In genomic region chr20:58891076-58891685, GRCh38 we compare ENCODE assay signal across 1 cellular context.
TF ChIP-seq lines count a peak whose summit lies in the region.

No MANE protein-coding gene starts in this region.

TF ChIP-seq in HepG2, 621 proteins besides CTCF, POLR2A, EP300 and RAD21 (continued from another document):
- no peak for TF ChIP-seq ATF4 (CRISPR knock-in tag; IDR thresholded peaks at IDR 0.05)
- no peak for TF ChIP-seq HMGXB3 (CRISPR knock-in tag; IDR thresholded peaks at IDR 0.05; ENCODE audit: borderline replicate concordance)
- TF ChIP-seq ZNF674 (CRISPR knock-in tag; IDR thresholded peaks at IDR 0.05; ENCODE audit: low read depth) = no peak
- TF ChIP-seq PRDM10 (CRISPR knock-in tag; IDR thresholded peaks at IDR 0.05; ENCODE audit: low read depth) = no peak
- peak; percentile 15; the same call in 1 of the 2 replicates for TF ChIP-seq CCDC6 (CRISPR knock-in tag; IDR thresholded peaks at IDR 0.05)
- TF ChIP-seq HMGXB4 (CRISPR knock-in tag; IDR thresholded peaks at IDR 0.05; ENCODE audit: borderline replicate concordance in 1 of 2, low read depth in 1 of 2) = no peak
- TF ChIP-seq MIXL1 (CRISPR knock-in tag; IDR thresholded peaks at IDR 0.05) = no peak
- TF ChIP-seq ISL2 (CRISPR knock-in tag; IDR thresholded peaks at IDR 0.05) = no peak
- peak; percentile 87 for TF ChIP-seq YY1 (IDR thresholded peaks at IDR 0.05; ENCODE audit: insufficient read depth, insufficient replicate concordance, low read depth, low read length)
- TF ChIP-seq ZNF746 (CRISPR knock-in tag; IDR thresholded peaks at IDR 0.05) = no peak
- TF ChIP-seq MAFG (CRISPR knock-in tag; IDR thresholded peaks at IDR 0.05) = no peak
- no peak for TF ChIP-seq ZNF430 (CRISPR knock-in tag; IDR thresholded peaks at IDR 0.05)
- TF ChIP-seq, protein P1, sequence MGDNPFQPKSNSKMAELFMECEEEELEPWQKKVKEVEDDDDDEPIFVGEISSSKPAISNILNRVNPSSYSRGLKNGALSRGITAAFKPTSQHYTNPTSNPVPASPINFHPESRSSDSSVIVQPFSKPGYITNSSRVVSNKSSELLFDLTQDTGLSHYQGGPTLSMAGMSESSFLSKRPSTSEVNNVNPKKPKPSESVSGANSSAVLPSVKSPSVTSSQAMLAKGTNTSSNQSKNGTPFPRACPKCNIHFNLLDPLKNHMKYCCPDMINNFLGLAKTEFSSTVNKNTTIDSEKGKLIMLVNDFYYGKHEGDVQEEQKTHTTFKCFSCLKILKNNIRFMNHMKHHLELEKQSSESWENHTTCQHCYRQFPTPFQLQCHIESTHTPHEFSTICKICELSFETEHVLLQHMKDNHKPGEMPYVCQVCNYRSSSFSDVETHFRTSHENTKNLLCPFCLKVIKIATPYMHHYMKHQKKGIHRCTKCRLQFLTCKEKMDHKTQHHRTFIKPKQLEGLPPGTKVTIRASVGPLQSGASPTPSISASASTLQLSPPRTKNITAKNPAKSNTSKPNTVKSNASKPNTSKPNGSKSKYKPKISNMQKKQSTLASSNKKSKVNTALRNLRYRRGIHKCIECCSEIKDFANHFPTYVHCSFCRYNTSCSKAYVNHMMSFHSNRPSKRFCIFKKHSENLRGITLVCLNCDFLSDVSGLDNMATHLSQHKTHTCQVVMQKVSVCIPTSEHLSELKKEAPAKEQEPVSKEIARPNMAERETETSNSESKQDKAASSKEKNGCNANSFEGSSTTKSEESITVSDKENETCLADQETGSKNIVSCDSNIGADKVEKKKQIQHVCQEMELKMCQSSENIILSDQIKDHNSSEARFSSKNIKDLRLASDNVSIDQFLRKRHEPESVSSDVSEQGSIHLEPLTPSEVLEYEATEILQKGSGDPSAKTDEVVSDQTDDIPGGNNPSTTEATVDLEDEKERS (CRISPR knock-in tag; IDR thresholded peaks at IDR 0.05) = no peak
- no peak for TF ChIP-seq SMYD3 (CRISPR knock-in tag; IDR thresholded peaks at IDR 0.05)
- no peak for TF ChIP-seq TMF1 (CRISPR knock-in tag; IDR thresholded peaks at IDR 0.05; ENCODE audit: low read depth)
- TF ChIP-seq KAT7 (CRISPR knock-in tag; IDR thresholded peaks at IDR 0.05; ENCODE audit: borderline replicate concordance) = 0 out of 2 replicates have a peak, but pooled peaks have one; percentile 8
- 0 out of 2 replicates have a peak, but pooled peaks have one; percentile 27 for TF ChIP-seq ZNF333 (CRISPR knock-in tag; IDR thresholded peaks at IDR 0.05; ENCODE audit: borderline replicate concordance)
- no peak for TF ChIP-seq TCF12 (IDR thresholded peaks at IDR 0.05)
- TF ChIP-seq TCF12 (CRISPR knock-in tag; IDR thresholded peaks at IDR 0.05) = 0 out of 2 replicates have a peak, but pooled peaks have one; percentile 48
- TF ChIP-seq CAMTA2 (CRISPR knock-in tag; IDR thresholded peaks at IDR 0.05; ENCODE audit: borderline replicate concordance) = 0 out of 2 replicates have a peak, but pooled peaks have one; percentile 42
